In genomic region chr10:20714979-20715378, GRCh38 we compare ENCODE assay signal across 25 cellular contexts.
"Had no signal": no experiment of that assay in that cellular context is flagged by ENCODE, and none has a peak within 500 bp of the region (broad histone marks: within the 10 kb centered on the region; RNA-seq: fewer than 3 reads in every experiment).

No MANE protein-coding gene starts in this region.

- ATAC-seq: activated T-cell treated with anti-CD3 and anti-CD28 coated beads, Interleukin-2, amount 50 U/mL, for 72 hours; effector memory CD8-positive, alpha-beta T cell; gastroesophageal sphincter; heart right ventricle had no signal

- DNase-seq: activated CD4-positive, alpha-beta memory T cell treated with anti-CD3 and anti-CD28 coated beads, Interleukin-2, amount 10 ng/mL, durations not matched to agents 7 days and 5 days; activated CD4-positive, alpha-beta T cell treated with anti-CD3 and anti-CD28 coated beads for 1 hour; activated CD4-positive, alpha-beta T cell treated with anti-CD3 and anti-CD28 coated beads for 4 hours; activated CD4-positive, alpha-beta T cell treated with anti-CD3 and anti-CD28 coated beads, Interleukin-2, amount 10 ng/mL, durations not matched to agents 7 days and 5 days; activated CD4-positive, alpha-beta T cell treated with anti-CD3 and anti-CD28 coated beads, Interleukin-2, amount 50 U/mL, for 4 hours; activated CD8-positive, alpha-beta memory T cell treated with anti-CD3 and anti-CD28 coated beads, Interleukin-2, amount 50 U/mL, for 48 hours; activated gamma-delta T cell; activated naive CD4-positive, alpha-beta T cell; activated naive CD4-positive, alpha-beta T cell treated with anti-CD3 and anti-CD28 coated beads, Interleukin-2, amount 50 U/mL, for 16 hours; activated T-cell treated with anti-CD3 and anti-CD28 coated beads for 4 hours; activated T-cell treated with anti-CD3 and anti-CD28 coated beads, Interleukin-2, amount 50 U/mL, for 24 hours; activated T-cell treated with anti-CD3 and anti-CD28 coated beads, Interleukin-2, amount 50 U/mL, for 72 hours; amniotic stem cell; anterior cingulate cortex; brain microvascular endothelial cell; cortex of kidney; dermis blood vessel endothelial cell; effector CD4-positive, alpha-beta T cell; effector memory CD8-positive, alpha-beta T cell; erythroblast; foreskin melanocyte; heart right ventricle; T-helper 2 cell had no signal

- H3K27ac ChIP-seq: brain microvascular endothelial cell, esophagus muscularis mucosa, gastroesophageal sphincter, heart right ventricle had no signal

- H3K9me3 ChIP-seq: esophagus muscularis mucosa, gastroesophageal sphincter had no signal

- H3K27me3 ChIP-seq: brain microvascular endothelial cell, esophagus muscularis mucosa, gastroesophageal sphincter, heart right ventricle had no signal

- H3K4me1 ChIP-seq: esophagus muscularis mucosa, gastroesophageal sphincter, heart right ventricle had no signal

- H3K4me3 ChIP-seq: esophagus muscularis mucosa, gastroesophageal sphincter, heart right ventricle had no signal

- H3K36me3 ChIP-seq: brain microvascular endothelial cell, esophagus muscularis mucosa, gastroesophageal sphincter, heart right ventricle had no signal
